In genomic region chr19:1767464-1767933, GRCh38 we compare ENCODE assay signal across 9 cellular contexts. TPM values are rescaled to one million over a fixed set of nuclear protein-coding genes. Genes with fewer than 3 reads are reported as not detected.
DNase-seq lines count a peak whose midpoint lies in the region; ATAC-seq and TF ChIP-seq lines count a peak whose summit lies in the region.
"Had no signal": no experiment of that assay in that cellular context is flagged by ENCODE, and none has a peak within 500 bp of the region (broad histone marks: within the 10 kb centered on the region; RNA-seq: fewer than 3 reads in every experiment).

No MANE protein-coding gene starts in this region.

- H3K4me3 ChIP-seq in epithelial cell of proximal tubule (ENCODE audit: low read depth, low read length) (no peak overlapping the region), ovary (no peak overlapping the region)

- in situ Hi-C loops in KBM-7 (cut with MboI; ENCODE audit: low pct_unique_long_range_greater_than_20kb, low sequenced_read_pairs): no loop called here

- H3K9me3 ChIP-seq in CD4-positive, alpha-beta T cell (ENCODE audit: control insufficient read depth, low read length): peaks cover 15% of the 10 kb centered on the region
- peaks cover 0 to 17% of the 10 kb centered on the region in 2 donors for H3K9me3 ChIP-seq in ovary

- ATAC-seq in CD4-positive, alpha-beta T cell (ENCODE audit: poor library complexity): peak; percentile 88
- ATAC-seq in HG02885 (IDR thresholded peaks at IDR 0.05; ENCODE audit: poor library complexity, unreplicated experiment) (no peak), GM21619 (IDR thresholded peaks at IDR 0.05; ENCODE audit: unreplicated experiment) (no peak)

- peaks cover 11% of the 10 kb centered on the region for H3K9me3 Mint-ChIP-seq in CD4-positive, alpha-beta T cell

- intact Hi-C loops in CD4-positive, alpha-beta T cell (cut with DNase I, micrococcal nuclease): loop anchor here (1.0 to 2.0 kb wide), 3 partner anchors 95 to 221 kb away; no protein-coding TSS in a partner anchor
- intact Hi-C loops in ovary (cut with DNase I): loop anchor here in 3 of 4 donors (5.0 to 10.0 kb wide), 3 partner anchors 95 to 225 kb away; no protein-coding TSS in a partner anchor

- POLR2A ChIA-PET in CD4-positive, alpha-beta T cell (lab: Charles Lee): no interaction called here

- H3K27ac ChIP-seq in CD4-positive, alpha-beta T cell (ENCODE audit: low read depth, low read length): no peak overlapping the region
- H3K27ac ChIP-seq in ovary: no peak overlapping the region

- 2 to 3% (median 2%) methylated on average over 20 to 21 of the region's 21 CpGs for WGBS in ovary, 3 donors

- H3K27me3 ChIP-seq in CD4-positive, alpha-beta T cell (ENCODE audit: control insufficient read depth, insufficient read depth, low read length): peaks cover 86% of the 10 kb centered on the region
- peaks cover 2% of the 10 kb centered on the region for H3K27me3 ChIP-seq in ovary

- TF ChIP-seq EP300 in ovary (IDR thresholded peaks at IDR 0.05): no peak

- TF ChIP-seq POLR2A in ovary (IDR thresholded peaks at IDR 0.05): no peak

- peak; percentile 36 to 73 (median 54) for DNase-seq in CD4-positive, alpha-beta T cell
- DNase-seq in KBM-7 (peak; percentile 73), epithelial cell of proximal tubule (ENCODE audit: low read depth) (no peak), ovary (peak in 3 of 5 donors; percentile 43 to 69 (median 65)), NCI-H345 (lab: John Stamatoyannopoulos, UW) (no peak)
- peak; percentile 18 to 33 for DNase-seq in activated CD8-positive, alpha-beta memory T cell treated with anti-CD3 and anti-CD28 coated beads for 4 hours (ENCODE audit: low read depth in 2 of 2)

- no peak overlapping the region for H3K4me3 Mint-ChIP-seq in CD4-positive, alpha-beta T cell

- H3K36me3 ChIP-seq in ovary: no peaks in the 10 kb centered on the region

- TF ChIP-seq CTCF in CD4-positive, alpha-beta T cell (IDR thresholded peaks at IDR 0.05): peak; percentile 91
- TF ChIP-seq CTCF in epithelial cell of proximal tubule (conservative IDR thresholded peaks at IDR 0.05; ENCODE audit: low read depth, low read length) (peak; percentile 77), ovary (IDR thresholded peaks at IDR 0.05) (peak; percentile 69 to 81 (median 76))

- H3K36me3 Mint-ChIP-seq in CD4-positive, alpha-beta T cell (ENCODE audit: low read depth): no peaks in the 10 kb centered on the region

- no peaks in the 10 kb centered on the region for H3K4me1 Mint-ChIP-seq in CD4-positive, alpha-beta T cell (ENCODE audit: low read depth)

- CTCF ChIA-PET in CD4-positive, alpha-beta T cell (lab: Charles Lee): interaction anchor here (1.5 kb wide), 1 partner anchor 162 kb away, joined by 5 read pairs; no protein-coding TSS in a partner anchor

- H3K27ac Mint-ChIP-seq in CD4-positive, alpha-beta T cell: no peak overlapping the region

- H3K27me3 Mint-ChIP-seq in CD4-positive, alpha-beta T cell: peaks cover 84% of the 10 kb centered on the region

- H3K4me1 ChIP-seq in ovary (ENCODE audit: insufficient read depth): no peaks in the 10 kb centered on the region

RNA-seq across cellular contexts. Expression of gene ONECUT3, which starts 14.2 kb away (rescaled TPM):
- total RNA-seq in CD4-positive, alpha-beta T cell: not detected
- total RNA-seq in epithelial cell of proximal tubule (not detected in 2 replicates), ovary (under 1 TPM in 1 of 7 donors, not detected in 6; 0.05 TPM)
- polyA plus RNA-seq in ovary: not detected
- total RNA-seq: mononuclear cell had no signal

RNA-seq across cellular contexts. Expression of gene ATP8B3, which starts 44.6 kb away (rescaled TPM):
- 1 to 10 TPM; 2.5 to 3.2 TPM for total RNA-seq in CD4-positive, alpha-beta T cell
- total RNA-seq in epithelial cell of proximal tubule: 1.7 and 4.6 TPM in 2 replicates
- total RNA-seq in ovary: 1 to 10 TPM in 5 of 7 donors, under 1 TPM in 2; 0.72 to 3.2 (median 2.1) TPM
- polyA plus RNA-seq in ovary: 1 to 10 TPM in 1 of 2 donors, under 1 TPM in 1; 0.91 to 1.5 TPM

Comparison
In these comparisons a context has a peak if more than half of its experiments do, and no peak if none do; other contexts are left out.
1. DNase-seq: peak in CD4-positive, alpha-beta T cell (10 of 10), KBM-7 (single experiment), activated CD8-positive, alpha-beta memory T cell treated with anti-CD3 and anti-CD28 coated beads for 4 hours (2 of 2) and ovary (3 of 5); none in epithelial cell of proximal tubule (single experiment) and NCI-H345 (single experiment).
2. Peak in every context shown above with its lines, with median percentiles within 50 percentile points of each other: CTCF ChIP-seq.